8 cellular contexts compared by ENCODE assay signal in genomic region chr16:4327782-4328579, GRCh38. TPM values are rescaled to one million over a fixed set of nuclear protein-coding genes. Genes with fewer than 3 reads are reported as not detected.
DNase-seq lines count a peak whose midpoint lies in the region; ATAC-seq and TF ChIP-seq lines count a peak whose summit lies in the region.

No MANE protein-coding gene starts in this region.

- peak overlapping the region; percentile 48 to 97 (median 85) for H3K27ac Mint-ChIP-seq in brain

- H3K36me3 Mint-ChIP-seq in brain, result no peaks in the 10 kb centered on the region

- peak overlapping the region; percentile 64 for H3K27ac ChIP-seq in psoas muscle

- WGBS in psoas muscle, 3 donors, result 3 to 5% (median 3%) methylated on average over 35 to 49 of the region's 49 CpGs

- no peaks in the 10 kb centered on the region for H3K36me3 ChIP-seq in psoas muscle (ENCODE audit: insufficient read depth in 1 of 2, low read depth in 1 of 2)

- peak overlapping the region; percentile 35 to 70 (median 58) for H3K4me3 Mint-ChIP-seq in brain

- H3K27me3 ChIP-seq in psoas muscle (ENCODE audit: insufficient read depth in 3 of 3, low read length in 2 of 3), result no peaks in the 10 kb centered on the region

- no peaks in the 10 kb centered on the region for H3K9me3 ChIP-seq in psoas muscle

- intact Hi-C loops in psoas muscle (cut with DNase I), result loop anchor here (2.0 to 10.0 kb wide), 2 partner anchors 39 to 63 kb away; no protein-coding TSS in a partner anchor

- peak; percentile 77 to 78 for TF ChIP-seq CTCF in brain (conservative IDR thresholded peaks at IDR 0.05)
- peak; percentile 44 for TF ChIP-seq CTCF in psoas muscle (IDR thresholded peaks at IDR 0.05)

- H3K4me1 Mint-ChIP-seq in brain, result peaks cover 43% of the 10 kb centered on the region

- peak; percentile 91 for DNase-seq in AG08396 (ENCODE audit: low spot score)
- peak; percentile 85 for DNase-seq in HCEC 1CT
- DNase-seq in T follicular helper cell (ENCODE audit: low read depth), result peak; percentile 33
- peak in 47 of 51 donors; percentile 7 to 87 (median 59) for DNase-seq in hypothalamus (lab: John Stamatoyannopoulos, UW)
- DNase-seq in psoas muscle, result peak; percentile 79 to 88
- DNase-seq in NK-92 treated with Interleukin-12 subunit alpha and Interleukin-12 subunit beta, amount 100 ng/mL, for 24 hours (lab: John Stamatoyannopoulos, UW), result no peak

- H3K27me3 Mint-ChIP-seq in brain, result no peaks in the 10 kb centered on the region

- ATAC-seq in psoas muscle (peak; percentile 68 to 81 (median 72)), HG03095 (IDR thresholded peaks at IDR 0.05; ENCODE audit: unreplicated experiment) (no peak)

- peak overlapping the region; percentile 66 for H3K4me3 ChIP-seq in psoas muscle

- H3K4me1 ChIP-seq in psoas muscle, result peaks cover 21% of the 10 kb centered on the region

- no peaks in the 10 kb centered on the region for H3K9me3 Mint-ChIP-seq in brain

RNA-seq across cellular contexts. Expression of gene GLIS2, which starts 12.1 kb away (rescaled TPM):
- polyA plus RNA-seq in brain (ENCODE audit: insufficient read depth, low read depth, low replicate concordance) (17.2 TPM), psoas muscle (1 to 10 TPM in 2 of 3 donors, under 1 TPM in 1; 0.96 to 1.3 (median 1.0) TPM)
- total RNA-seq in psoas muscle, result 1 to 10 TPM; 1.7 to 3.3 (median 2.4) TPM

RNA-seq across cellular contexts. Expression of gene PAM16, which starts 23.1 kb away (rescaled TPM):
- polyA plus RNA-seq in brain (ENCODE audit: insufficient read depth, low read depth, low replicate concordance), result 64.4 TPM
- total RNA-seq in psoas muscle, result 10 to 100 TPM; 60.5 to 84.2 (median 70.7) TPM
- 100 to 1,000 TPM; 144 to 163 (median 160) TPM for polyA plus RNA-seq in psoas muscle

RNA-seq across cellular contexts. Expression of gene VASN, which starts 43.7 kb away (rescaled TPM):
- polyA plus RNA-seq in brain (ENCODE audit: insufficient read depth, low read depth, low replicate concordance) (5.0 TPM), psoas muscle (1 to 10 TPM; 2.0 to 3.8 (median 3.3) TPM)
- total RNA-seq in psoas muscle, result 1 to 10 TPM; 3.0 to 3.6 (median 3.4) TPM

RNA-seq across cellular contexts. Expression of gene TFAP4, which starts 55.2 kb away (rescaled TPM):
- polyA plus RNA-seq in brain (ENCODE audit: insufficient read depth, low read depth, low replicate concordance) (12.2 TPM), psoas muscle (1 to 10 TPM; 3.0 to 8.2 (median 7.0) TPM)
- 1 to 10 TPM; 3.8 to 5.7 (median 4.5) TPM for total RNA-seq in psoas muscle
